In the genomic region with DNA sequence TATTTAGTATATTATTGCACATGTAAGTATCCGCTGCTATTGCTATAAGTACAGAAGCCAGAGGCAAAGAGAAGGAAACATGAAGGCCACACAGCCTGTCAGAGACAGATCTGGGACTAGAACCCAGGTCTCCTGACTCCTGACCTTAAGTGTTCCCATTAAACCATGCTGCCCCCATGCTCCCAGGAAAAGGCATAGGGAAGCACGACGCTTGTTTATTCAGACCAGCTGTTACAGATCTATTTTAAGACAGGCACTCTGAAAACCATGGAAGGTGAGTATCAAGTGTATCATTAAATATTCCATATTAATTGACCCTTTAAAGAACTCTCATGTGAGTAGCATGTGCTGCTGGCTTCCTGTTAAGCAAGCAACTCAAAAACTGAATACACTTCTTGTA, we compare ENCODE assay signal across 1 cellular context.
TF ChIP-seq lines count a peak whose summit lies in the region.

No MANE protein-coding gene starts in this region.

TF ChIP-seq in HepG2, 621 proteins besides CTCF, POLR2A, EP300 and RAD21 (continued from another document):
- TF ChIP-seq, protein P1, sequence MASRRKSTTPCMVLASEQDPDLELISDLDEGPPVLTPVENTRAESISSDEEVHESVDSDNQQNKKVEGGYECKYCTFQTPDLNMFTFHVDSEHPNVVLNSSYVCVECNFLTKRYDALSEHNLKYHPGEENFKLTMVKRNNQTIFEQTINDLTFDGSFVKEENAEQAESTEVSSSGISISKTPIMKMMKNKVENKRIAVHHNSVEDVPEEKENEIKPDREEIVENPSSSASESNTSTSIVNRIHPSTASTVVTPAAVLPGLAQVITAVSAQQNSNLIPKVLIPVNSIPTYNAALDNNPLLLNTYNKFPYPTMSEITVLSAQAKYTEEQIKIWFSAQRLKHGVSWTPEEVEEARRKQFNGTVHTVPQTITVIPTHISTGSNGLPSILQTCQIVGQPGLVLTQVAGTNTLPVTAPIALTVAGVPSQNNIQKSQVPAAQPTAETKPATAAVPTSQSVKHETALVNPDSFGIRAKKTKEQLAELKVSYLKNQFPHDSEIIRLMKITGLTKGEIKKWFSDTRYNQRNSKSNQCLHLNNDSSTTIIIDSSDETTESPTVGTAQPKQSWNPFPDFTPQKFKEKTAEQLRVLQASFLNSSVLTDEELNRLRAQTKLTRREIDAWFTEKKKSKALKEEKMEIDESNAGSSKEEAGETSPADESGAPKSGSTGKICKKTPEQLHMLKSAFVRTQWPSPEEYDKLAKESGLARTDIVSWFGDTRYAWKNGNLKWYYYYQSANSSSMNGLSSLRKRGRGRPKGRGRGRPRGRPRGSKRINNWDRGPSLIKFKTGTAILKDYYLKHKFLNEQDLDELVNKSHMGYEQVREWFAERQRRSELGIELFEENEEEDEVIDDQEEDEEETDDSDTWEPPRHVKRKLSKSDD (CRISPR knock-in tag; IDR thresholded peaks at IDR 0.05; ENCODE audit: low read depth) = no peak
- TF ChIP-seq ZNF354B (CRISPR knock-in tag; IDR thresholded peaks at IDR 0.05) (no peak), GTF2F1 (IDR thresholded peaks at IDR 0.05; ENCODE audit: low read length) (no peak), ARID2 (CRISPR knock-in tag; IDR thresholded peaks at IDR 0.05; ENCODE audit: borderline replicate concordance) (no peak)
- TF ChIP-seq, protein P2, sequence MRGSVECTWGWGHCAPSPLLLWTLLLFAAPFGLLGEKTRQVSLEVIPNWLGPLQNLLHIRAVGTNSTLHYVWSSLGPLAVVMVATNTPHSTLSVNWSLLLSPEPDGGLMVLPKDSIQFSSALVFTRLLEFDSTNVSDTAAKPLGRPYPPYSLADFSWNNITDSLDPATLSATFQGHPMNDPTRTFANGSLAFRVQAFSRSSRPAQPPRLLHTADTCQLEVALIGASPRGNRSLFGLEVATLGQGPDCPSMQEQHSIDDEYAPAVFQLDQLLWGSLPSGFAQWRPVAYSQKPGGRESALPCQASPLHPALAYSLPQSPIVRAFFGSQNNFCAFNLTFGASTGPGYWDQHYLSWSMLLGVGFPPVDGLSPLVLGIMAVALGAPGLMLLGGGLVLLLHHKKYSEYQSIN (CRISPR knock-in tag; IDR thresholded peaks at IDR 0.05; ENCODE audit: borderline replicate concordance) = no peak
TF ChIP-seq in HepG2: peak in this region for 0.
